21 cellular contexts compared by ENCODE assay signal in the genomic region with DNA sequence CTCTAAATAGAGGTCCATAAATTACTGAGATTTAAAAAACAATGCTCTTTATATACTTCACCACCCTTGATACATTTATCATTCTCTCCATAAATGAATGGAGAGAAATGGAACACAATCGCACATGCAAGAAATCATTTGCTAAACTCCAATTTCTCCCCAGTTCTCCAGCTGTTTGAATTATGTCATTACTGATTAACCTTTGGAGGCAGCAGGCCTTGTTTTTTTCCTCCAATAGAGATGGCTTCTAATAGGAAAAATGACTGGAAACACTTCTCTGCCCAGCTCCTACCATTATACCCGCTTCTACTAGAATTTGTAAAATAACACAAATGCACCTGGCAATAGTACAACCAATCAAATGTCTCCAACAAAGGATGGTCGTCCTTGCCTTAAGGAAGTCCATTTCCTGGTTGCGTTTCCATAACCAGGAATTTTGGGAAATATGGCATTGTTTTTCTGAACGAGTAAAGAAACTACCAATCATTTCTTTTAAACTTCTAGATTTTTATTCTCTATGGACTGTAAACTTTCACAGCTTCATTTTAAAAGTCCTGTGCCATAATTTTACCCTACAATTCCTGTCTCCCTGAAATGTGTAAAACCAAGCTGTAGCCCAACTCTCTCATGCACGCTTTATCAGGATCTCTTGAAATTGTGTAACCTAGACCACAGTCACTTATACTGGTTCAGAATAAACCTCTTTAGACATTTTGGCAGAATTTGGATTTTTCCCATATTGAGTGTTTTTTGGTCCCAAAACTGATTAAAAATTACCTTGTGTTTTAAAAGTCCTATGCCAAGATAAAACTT.
DNase-seq lines count a peak whose midpoint lies in the region; ATAC-seq, FAIRE-seq and TF ChIP-seq lines count a peak whose summit lies in the region.
"Had no signal": no experiment of that assay in that cellular context is flagged by ENCODE, and none has a peak within 500 bp of the region (broad histone marks: within the 10 kb centered on the region; RNA-seq: fewer than 3 reads in every experiment).

No MANE protein-coding gene starts in this region.

- ATAC-seq in gastrocnemius medialis (no peak), GM21619 (IDR thresholded peaks at IDR 0.05; ENCODE audit: unreplicated experiment) (no peak), esophagus mucosa (no peak)
- ATAC-seq: activated CD4-positive, CD25-positive, alpha-beta regulatory T cell treated with anti-CD3 and anti-CD28 coated beads, Interleukin-2, amount 50 U/mL, for 24 hours; natural killer cell had no signal

- H3K27ac Mint-ChIP-seq in HFFc6 = peak overlapping the region; percentile 78
- H3K27ac Mint-ChIP-seq in chondrocyte (ENCODE audit: unreplicated experiment) = peak overlapping the region; percentile 99
- H3K27ac Mint-ChIP-seq: activated naive CD8-positive, alpha-beta T cell; activated T-helper 1 cell treated with anti-CD3 and anti-CD28 coated beads, Interleukin-12 subunit alpha, Interleukin-12 subunit beta, Interleukin-2, Interleukin-4 antibody, amounts not matched to agents 30 ng/mL and 10 ng/mL and 1 ng/mL, durations not matched to agents 14 hours and 24 hours and 36 hours; CD4-positive, alpha-beta T cell; dendritic cell treated with granulocyte-macrophage colony-stimulating factor and Interleukin-4, amounts not matched to agents 40 ng/mL and 50 ng/mL, for 4 days; H9; memory B cell; natural killer cell had no signal

- H3K36me3 ChIP-seq in gastrocnemius medialis = no peaks in the 10 kb centered on the region
- H3K36me3 ChIP-seq: breast epithelium had no signal

- H3K9me3 Mint-ChIP-seq in HFFc6 (no peaks in the 10 kb centered on the region), chondrocyte (ENCODE audit: low read depth) (no peaks in the 10 kb centered on the region)
- H3K9me3 Mint-ChIP-seq: activated T-helper 1 cell treated with anti-CD3 and anti-CD28 coated beads, Interleukin-12 subunit alpha, Interleukin-12 subunit beta, Interleukin-2, Interleukin-4 antibody, amounts not matched to agents 30 ng/mL and 10 ng/mL and 1 ng/mL, durations not matched to agents 14 hours and 24 hours and 36 hours; CD4-positive, alpha-beta T cell; H9; memory B cell had no signal

- H3K4me1 Mint-ChIP-seq in HFFc6 (ENCODE audit: low read depth) (peaks cover 70% of the 10 kb centered on the region), chondrocyte (ENCODE audit: low read depth) (peaks cover 83% of the 10 kb centered on the region)
- H3K4me1 Mint-ChIP-seq: memory B cell, natural killer cell had no signal

- no peak overlapping the region for H3K4me3 ChIP-seq in gastrocnemius medialis
- H3K4me3 ChIP-seq: breast epithelium had no signal

- H3K9me3 ChIP-seq in gastrocnemius medialis = no peaks in the 10 kb centered on the region
- H3K9me3 ChIP-seq: breast epithelium had no signal

- FAIRE-seq in GM19239 (lab: Jason Lieb, UNC) = no peak
- FAIRE-seq: GM12891 had no signal

- peak overlapping the region; percentile 83 for H3K4me3 Mint-ChIP-seq in HFFc6
- peak overlapping the region; percentile 71 for H3K4me3 Mint-ChIP-seq in chondrocyte (ENCODE audit: unreplicated experiment)
- H3K4me3 Mint-ChIP-seq: activated naive CD8-positive, alpha-beta T cell; activated T-helper 1 cell treated with anti-CD3 and anti-CD28 coated beads, Interleukin-12 subunit alpha, Interleukin-12 subunit beta, Interleukin-2, Interleukin-4 antibody, amounts not matched to agents 30 ng/mL and 10 ng/mL and 1 ng/mL, durations not matched to agents 14 hours and 24 hours and 36 hours; CD4-positive, alpha-beta T cell; dendritic cell treated with granulocyte-macrophage colony-stimulating factor and Interleukin-4, amounts not matched to agents 40 ng/mL and 50 ng/mL, for 4 days; H9; memory B cell; natural killer cell had no signal

- in situ Hi-C loops in gastrocnemius medialis (cut with MboI; ENCODE audit: low sequenced_read_pairs in 4 of 4) = no loop called here

- H3K27me3 Mint-ChIP-seq in HFFc6 (ENCODE audit: insufficient read depth) = no peaks in the 10 kb centered on the region
- no peaks in the 10 kb centered on the region for H3K27me3 Mint-ChIP-seq in chondrocyte (ENCODE audit: low read depth)
- H3K27me3 Mint-ChIP-seq: dendritic cell treated with granulocyte-macrophage colony-stimulating factor and Interleukin-4, amounts not matched to agents 40 ng/mL and 50 ng/mL, for 4 days had no signal

- intact Hi-C loops in gastrocnemius medialis (cut with DNase I; ENCODE audit: low total_unique reads) = no loop called here

- no peak for DNase-seq in HFFc6
- DNase-seq in chondrocyte (ENCODE audit: low spot score) = no peak
- peak; percentile 50 for DNase-seq in left kidney (ENCODE audit: low read depth, low spot score)
- no peak for DNase-seq in gastrocnemius medialis
- no peak for DNase-seq in hypothalamus (lab: John Stamatoyannopoulos, UW)
- DNase-seq in GM19239 (ENCODE audit: insufficient read length, low spot score) = no peak
- DNase-seq: CD4-positive, alpha-beta T cell; H9; natural killer cell; NCI-H146; NCI-H748 treated with DMSO at 0.1 percent for 48 hours; T-helper 9 cell had no signal

- H3K4me1 ChIP-seq in gastrocnemius medialis = peaks cover 9 to 19% of the 10 kb centered on the region in 2 donors
- H3K4me1 ChIP-seq: breast epithelium had no signal

- no peaks in the 10 kb centered on the region for H3K27me3 ChIP-seq in gastrocnemius medialis
- H3K27me3 ChIP-seq: breast epithelium had no signal

- TF ChIP-seq CTCF in HFFc6 (IDR thresholded peaks at IDR 0.05) (no peak), chondrocyte (IDR thresholded peaks at IDR 0.05) (no peak), gastrocnemius medialis (IDR thresholded peaks at IDR 0.05 in 4 of 5, conservative IDR thresholded peaks at IDR 0.05 in 1 of 5) (no peak)

- H3K36me3 Mint-ChIP-seq in HFFc6 (ENCODE audit: low read depth) (peaks cover 22% of the 10 kb centered on the region), chondrocyte (ENCODE audit: low read depth) (peaks cover 3% of the 10 kb centered on the region)
- H3K36me3 Mint-ChIP-seq: activated naive CD8-positive, alpha-beta T cell; memory B cell; natural killer cell had no signal

- peak overlapping the region in 3 of 4 donors; percentile 32 to 56 (median 44) for H3K27ac ChIP-seq in gastrocnemius medialis

- no peak for TF ChIP-seq POLR2A in gastrocnemius medialis (IDR thresholded peaks at IDR 0.05)
